Comparison of ENCODE assay signal across 9 cellular contexts in genomic region chr9:20611751-20612287, GRCh38. TPM values are rescaled to one million over a fixed set of nuclear protein-coding genes. Genes with fewer than 3 reads are reported as not detected.
DNase-seq lines count a peak whose midpoint lies in the region; ATAC-seq and TF ChIP-seq lines count a peak whose summit lies in the region.
"Had no signal": no experiment of that assay in that cellular context is flagged by ENCODE, and none has a peak within 500 bp of the region (broad histone marks: within the 10 kb centered on the region; RNA-seq: fewer than 3 reads in every experiment).

No MANE protein-coding gene starts in this region.

- H3K27ac Mint-ChIP-seq in brain = peak overlapping the region in 2 of 5 experiments; percentile 12 to 30
- H3K27ac Mint-ChIP-seq in activated T-helper 1 cell treated with anti-CD3 and anti-CD28 coated beads, Interleukin-12 subunit alpha, Interleukin-12 subunit beta, Interleukin-2, Interleukin-4 antibody, amounts not matched to agents 30 ng/mL and 10 ng/mL and 1 ng/mL, durations not matched to agents 14 hours and 24 hours and 36 hours = no peak overlapping the region

- H3K4me3 ChIP-seq in lung = no peak overlapping the region

- TF ChIP-seq CTCF in brain (conservative IDR thresholded peaks at IDR 0.05) = peak in 1 of 2 experiments; percentile 44
- TF ChIP-seq CTCF in lung (IDR thresholded peaks at IDR 0.05; ENCODE audit: control extremely low read depth, extremely low read depth) = no peak

- H3K4me3 Mint-ChIP-seq in brain = peak overlapping the region in 4 of 5 experiments; percentile 8 to 72 (median 21)
- H3K4me3 Mint-ChIP-seq in activated T-helper 1 cell treated with anti-CD3 and anti-CD28 coated beads, Interleukin-12 subunit alpha, Interleukin-12 subunit beta, Interleukin-2, Interleukin-4 antibody, amounts not matched to agents 30 ng/mL and 10 ng/mL and 1 ng/mL, durations not matched to agents 14 hours and 24 hours and 36 hours = no peak overlapping the region

- DNase-seq in AML-193 (lab: John Stamatoyannopoulos, UW) = peak; percentile 33 to 53
- DNase-seq in lung (ENCODE audit: low spot score) = no peak
- DNase-seq in hippocampal formation (lab: John Stamatoyannopoulos, UW) = no peak
- DNase-seq in NCI-H1105 (lab: John Stamatoyannopoulos, UW) = no peak
- DNase-seq in activated T-helper 1 cell treated with anti-CD3 and anti-CD28 coated beads, Interleukin-12 subunit alpha, Interleukin-12 subunit beta, Interleukin-2, Interleukin-4 antibody, amounts not matched to agents 30 ng/mL and 10 ng/mL and 1 ng/mL, durations not matched to agents 14 hours and 24 hours and 36 hours (ENCODE audit: low spot score) = no peak
- DNase-seq: RPMI8226 had no signal

- no peaks in the 10 kb centered on the region for H3K27me3 ChIP-seq in lung (ENCODE audit: control insufficient read depth, insufficient read depth)

- H3K27ac ChIP-seq in lung (ENCODE audit: low read depth in 1 of 2, low read length in 1 of 2) = no peak overlapping the region

- no peaks in the 10 kb centered on the region for H3K9me3 Mint-ChIP-seq in brain
- no peaks in the 10 kb centered on the region for H3K9me3 Mint-ChIP-seq in activated T-helper 1 cell treated with anti-CD3 and anti-CD28 coated beads, Interleukin-12 subunit alpha, Interleukin-12 subunit beta, Interleukin-2, Interleukin-4 antibody, amounts not matched to agents 30 ng/mL and 10 ng/mL and 1 ng/mL, durations not matched to agents 14 hours and 24 hours and 36 hours

- H3K9me3 ChIP-seq in lung (ENCODE audit: control insufficient read depth in 2 of 2, insufficient read depth in 1 of 2, low read length in 1 of 2) = no peaks in the 10 kb centered on the region

- 54 to 69% methylated on average over 3 of the region's 3 CpGs for WGBS in lung, 2 donors

- peaks cover 10% of the 10 kb centered on the region for H3K36me3 Mint-ChIP-seq in brain
- H3K36me3 Mint-ChIP-seq in activated T-helper 1 cell treated with anti-CD3 and anti-CD28 coated beads, Interleukin-12 subunit alpha, Interleukin-12 subunit beta, Interleukin-2, Interleukin-4 antibody, amounts not matched to agents 30 ng/mL and 10 ng/mL and 1 ng/mL, durations not matched to agents 14 hours and 24 hours and 36 hours (ENCODE audit: low read depth) = peaks cover 12% of the 10 kb centered on the region

- ATAC-seq in HG03354 (IDR thresholded peaks at IDR 0.05; ENCODE audit: poor library complexity, severe bottlenecking, unreplicated experiment) = peak; percentile 58
- ATAC-seq in lung (ENCODE audit: insufficient read depth, low FRiP score) = peak; percentile 71
- no peak for ATAC-seq in GM21390 (IDR thresholded peaks at IDR 0.05; ENCODE audit: unreplicated experiment)

- intact Hi-C loops in activated T-helper 1 cell treated with anti-CD3 and anti-CD28 coated beads, Interleukin-12 subunit alpha, Interleukin-12 subunit beta, Interleukin-2, Interleukin-4 antibody, amounts not matched to agents 30 ng/mL and 10 ng/mL and 1 ng/mL, durations not matched to agents 14 hours and 24 hours and 36 hours (cut with micrococcal nuclease) = no loop called here

- peaks cover 91% of the 10 kb centered on the region for H3K4me1 Mint-ChIP-seq in brain
- peaks cover 55% of the 10 kb centered on the region for H3K4me1 Mint-ChIP-seq in activated T-helper 1 cell treated with anti-CD3 and anti-CD28 coated beads, Interleukin-12 subunit alpha, Interleukin-12 subunit beta, Interleukin-2, Interleukin-4 antibody, amounts not matched to agents 30 ng/mL and 10 ng/mL and 1 ng/mL, durations not matched to agents 14 hours and 24 hours and 36 hours (ENCODE audit: low read depth)

- H3K27me3 Mint-ChIP-seq in brain = no peaks in the 10 kb centered on the region
- H3K27me3 Mint-ChIP-seq in activated T-helper 1 cell treated with anti-CD3 and anti-CD28 coated beads, Interleukin-12 subunit alpha, Interleukin-12 subunit beta, Interleukin-2, Interleukin-4 antibody, amounts not matched to agents 30 ng/mL and 10 ng/mL and 1 ng/mL, durations not matched to agents 14 hours and 24 hours and 36 hours (ENCODE audit: insufficient read depth) = no peaks in the 10 kb centered on the region

- H3K4me1 ChIP-seq in lung (ENCODE audit: control insufficient read depth in 2 of 2, insufficient read depth in 2 of 2, low read length in 2 of 2) = peaks cover 0 to 2% of the 10 kb centered on the region in 2 donors

- no peaks in the 10 kb centered on the region for H3K36me3 ChIP-seq in lung (ENCODE audit: control insufficient read depth in 2 of 2, insufficient read depth in 2 of 2, low read length in 2 of 2)

RNA-seq across cellular contexts. Expression of gene MLLT3, which starts 10.5 kb away (rescaled TPM):
- 29.4 TPM for polyA plus RNA-seq in brain (ENCODE audit: insufficient read depth, low read depth, low replicate concordance)
- 10 to 100 TPM; 17.3 to 43.1 TPM for total RNA-seq in lung
- polyA plus RNA-seq in lung = 1 to 10 TPM; 7.1 to 10.0 TPM
- total RNA-seq in activated T-helper 1 cell treated with anti-CD3 and anti-CD28 coated beads, Interleukin-12 subunit alpha, Interleukin-12 subunit beta, Interleukin-2, Interleukin-4 antibody, amounts not matched to agents 30 ng/mL and 10 ng/mL and 1 ng/mL, durations not matched to agents 14 hours and 24 hours and 36 hours = 33.8 and 36.4 TPM in 2 replicates

Comparison
In these comparisons a context has a peak if more than half of its experiments do, and no peak if none do; other contexts are left out.
1. DNase-seq: peak in AML-193 (2 of 2); none in lung (single experiment), hippocampal formation (0 of 2), NCI-H1105 (single experiment) and activated T-helper 1 cell treated with anti-CD3 and anti-CD28 coated beads, Interleukin-12 subunit alpha, Interleukin-12 subunit beta, Interleukin-2, Interleukin-4 antibody, amounts not matched to agents 30 ng/mL and 10 ng/mL and 1 ng/mL, durations not matched to agents 14 hours and 24 hours and 36 hours (single experiment).